ENCODE assay signal across 8 cellular contexts in the genomic region with DNA sequence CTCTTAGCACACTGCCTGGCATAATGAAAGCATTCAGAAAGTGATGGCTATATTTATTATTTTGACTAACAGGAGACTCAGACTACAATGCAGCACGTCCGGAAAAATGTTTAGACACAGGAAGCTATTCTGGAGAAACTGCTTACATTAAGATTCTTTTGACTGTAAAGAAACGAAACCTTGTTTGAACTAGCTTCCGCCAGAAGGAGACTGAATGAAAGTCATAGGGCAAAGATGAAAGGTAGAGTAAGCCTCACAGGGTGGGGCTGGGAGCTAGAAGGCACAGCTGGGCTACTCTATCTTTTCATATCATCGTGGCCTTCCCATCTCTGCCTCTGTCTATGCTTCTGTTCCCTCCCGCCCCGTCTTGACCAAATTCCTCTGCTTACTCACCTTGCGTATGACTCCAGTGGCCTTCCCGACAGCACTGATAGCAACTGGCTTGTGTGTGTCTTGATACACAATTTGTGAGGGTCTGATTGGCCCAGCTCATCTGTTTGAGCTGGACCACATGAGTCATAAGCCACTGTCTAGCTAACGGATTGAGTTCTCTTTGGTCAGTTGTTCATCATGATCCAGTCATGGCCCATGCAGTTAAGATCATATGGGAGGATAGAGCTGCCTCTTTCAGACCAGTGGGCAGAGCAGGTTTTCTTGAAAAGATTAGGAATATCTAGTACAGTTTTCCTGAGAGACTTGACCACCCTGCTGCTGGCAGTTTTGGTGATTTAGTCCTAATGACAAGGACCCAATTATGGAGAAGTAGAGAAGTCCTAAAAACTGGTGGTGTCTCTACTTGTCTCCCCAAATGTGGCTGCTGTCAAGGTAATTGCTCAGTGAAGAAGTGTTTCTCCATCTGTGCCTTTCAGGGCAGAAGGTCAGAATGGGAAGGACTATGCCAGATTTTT.
DNase-seq lines count a peak whose midpoint lies in the region; ATAC-seq and TF ChIP-seq lines count a peak whose summit lies in the region.

No MANE protein-coding gene starts in this region.

- no peak overlapping the region for H3K27ac ChIP-seq in foreskin keratinocyte

- no peak for DNase-seq in activated CD4-positive, CD25-positive, alpha-beta regulatory T cell (lab: John Stamatoyannopoulos, UW)
- DNase-seq in activated CD8-positive, alpha-beta memory T cell treated with anti-CD3 and anti-CD28 coated beads, Interleukin-2, amount 50 U/mL, for 48 hours: peak; percentile 67
- peak; percentile 97 to 98 for DNase-seq in foreskin keratinocyte
- DNase-seq in stimulated activated CD4-positive, alpha-beta T cell treated with anti-CD3 and anti-CD28 coated beads, Interleukin-4, amount 100 ng/mL, for 1 hour: peak; percentile 21
- no peak for DNase-seq in NK-92 treated with Interleukin-12 subunit alpha and Interleukin-12 subunit beta, amount 100 ng/mL, for 24 hours (lab: John Stamatoyannopoulos, UW)

- no peak for TF ChIP-seq CTCF in foreskin keratinocyte (conservative IDR thresholded peaks at IDR 0.05)

- H3K27me3 ChIP-seq in foreskin keratinocyte: no peaks in the 10 kb centered on the region

- peak; percentile 76 to 77 for ATAC-seq in activated CD4-positive, CD25-positive, alpha-beta regulatory T cell treated with anti-CD3 and anti-CD28 coated beads, Interleukin-2, amount 50 U/mL, for 24 hours
- ATAC-seq in foreskin keratinocyte: peak; percentile 90
- no peak for ATAC-seq in GM18873 (IDR thresholded peaks at IDR 0.05; ENCODE audit: low FRiP score, unreplicated experiment)
- no peak for ATAC-seq in HG03025 (IDR thresholded peaks at IDR 0.05; ENCODE audit: low FRiP score, unreplicated experiment)

- peaks cover 9% of the 10 kb centered on the region for H3K4me1 ChIP-seq in foreskin keratinocyte

Comparison
In these comparisons a context has a peak if more than half of its experiments do, and no peak if none do; other contexts are left out.
1. ATAC-seq: peak in activated CD4-positive, CD25-positive, alpha-beta regulatory T cell treated with anti-CD3 and anti-CD28 coated beads, Interleukin-2, amount 50 U/mL, for 24 hours (2 of 2) and foreskin keratinocyte (single experiment); none in GM18873 (single experiment) and HG03025 (single experiment).
2. DNase-seq: peak in activated CD8-positive, alpha-beta memory T cell treated with anti-CD3 and anti-CD28 coated beads, Interleukin-2, amount 50 U/mL, for 48 hours (single experiment), foreskin keratinocyte (2 of 2) and stimulated activated CD4-positive, alpha-beta T cell treated with anti-CD3 and anti-CD28 coated beads, Interleukin-4, amount 100 ng/mL, for 1 hour (single experiment); none in activated CD4-positive, CD25-positive, alpha-beta regulatory T cell (0 of 4) and NK-92 treated with Interleukin-12 subunit alpha and Interleukin-12 subunit beta, amount 100 ng/mL, for 24 hours (single experiment).